1 cellular context compared by ENCODE assay signal in genomic region chr4:146522098-146522861, GRCh38.
TF ChIP-seq lines count a peak whose summit lies in the region.

No MANE protein-coding gene starts in this region.

TF ChIP-seq in K562, 482 proteins besides CTCF, POLR2A, EP300 and RAD21 (continued from another document):
- TF ChIP-seq TRIM25 (IDR thresholded peaks at IDR 0.05; ENCODE audit: borderline replicate concordance) = no peak
- peak; percentile 88 for TF ChIP-seq ATF7 (IDR thresholded peaks at IDR 0.05)
- peak; percentile 76 for TF ChIP-seq TBP (optimal IDR thresholded peaks at IDR 0.05; ENCODE audit: low read depth, low read length)
- TF ChIP-seq CXXC5 (CRISPR knock-in tag; IDR thresholded peaks at IDR 0.05) = peak; percentile 83
- TF ChIP-seq POLR2B (IDR thresholded peaks at IDR 0.05; ENCODE audit: low read depth, partially characterized antibody) = peak; percentile 62
- peak; percentile 98 for TF ChIP-seq SAFB (IDR thresholded peaks at IDR 0.05; ENCODE audit: borderline replicate concordance, low read depth, low read length)
- TF ChIP-seq ZNF830 (CRISPR knock-in tag; IDR thresholded peaks at IDR 0.05) = 0 out of 2 replicates have a peak, but pooled peaks have one; percentile 55
- TF ChIP-seq FOXA3 (CRISPR knock-in tag; conservative IDR thresholded peaks at IDR 0.05 in 1 of 2, IDR thresholded peaks at IDR 0.05 in 1 of 2) = peak in 1 of 2 experiments; percentile 25; a peak in 1 of 4 replicates
- TF ChIP-seq PREB (CRISPR knock-in tag; IDR thresholded peaks at IDR 0.05) = 0 out of 2 replicates have a peak, but pooled peaks have one; percentile 79
- TF ChIP-seq EP400 (IDR thresholded peaks at IDR 0.05) = peak; percentile 58; the same call in 1 of the 2 replicates
- TF ChIP-seq ZNF511 (CRISPR knock-in tag; IDR thresholded peaks at IDR 0.05) = peak; percentile 55; the same call in 1 of the 2 replicates
- TF ChIP-seq CBX1 (IDR thresholded peaks at IDR 0.05; ENCODE audit: low read depth) = 0 out of 2 replicates have a peak, but pooled peaks have one; percentile 54
- peak; percentile 95 for TF ChIP-seq POLR2G (IDR thresholded peaks at IDR 0.05; ENCODE audit: low read depth, low read length)
- TF ChIP-seq MAX (CRISPR knock-in tag; IDR thresholded peaks at IDR 0.05) = no peak
- peak; percentile 39; the same call in 1 of the 2 replicates for TF ChIP-seq L3MBTL2 (IDR thresholded peaks at IDR 0.05)
- peak; percentile 5 for TF ChIP-seq KDM5B (IDR thresholded peaks at IDR 0.05; ENCODE audit: insufficient replicate concordance, low read depth, low read length)
- TF ChIP-seq RB1 (IDR thresholded peaks at IDR 0.05; ENCODE audit: low read depth) = peak; percentile 92
- 0 out of 2 replicates have a peak, but pooled peaks have one; percentile 86 for TF ChIP-seq HMGXB4 (CRISPR knock-in tag; IDR thresholded peaks at IDR 0.05)
- TF ChIP-seq STAT6 (CRISPR knock-in tag; IDR thresholded peaks at IDR 0.05) = 0 out of 2 replicates have a peak, but pooled peaks have one; percentile 57
- peak; percentile 45; the same call in 1 of the 2 replicates for TF ChIP-seq CREB3L1 (IDR thresholded peaks at IDR 0.05; ENCODE audit: borderline replicate concordance, low read depth)
- peak; percentile 68; the same call in 1 of the 2 replicates for TF ChIP-seq ARID4B (CRISPR knock-in tag; IDR thresholded peaks at IDR 0.05)
- peak; percentile 35; the same call in 1 of the 2 replicates for TF ChIP-seq NKRF (IDR thresholded peaks at IDR 0.05; ENCODE audit: borderline replicate concordance)
- TF ChIP-seq TEAD1 (CRISPR knock-in tag; IDR thresholded peaks at IDR 0.05) = peak in 1 of 2 experiments; percentile 46; a peak in 1 of 4 replicates
